In the genomic region with DNA sequence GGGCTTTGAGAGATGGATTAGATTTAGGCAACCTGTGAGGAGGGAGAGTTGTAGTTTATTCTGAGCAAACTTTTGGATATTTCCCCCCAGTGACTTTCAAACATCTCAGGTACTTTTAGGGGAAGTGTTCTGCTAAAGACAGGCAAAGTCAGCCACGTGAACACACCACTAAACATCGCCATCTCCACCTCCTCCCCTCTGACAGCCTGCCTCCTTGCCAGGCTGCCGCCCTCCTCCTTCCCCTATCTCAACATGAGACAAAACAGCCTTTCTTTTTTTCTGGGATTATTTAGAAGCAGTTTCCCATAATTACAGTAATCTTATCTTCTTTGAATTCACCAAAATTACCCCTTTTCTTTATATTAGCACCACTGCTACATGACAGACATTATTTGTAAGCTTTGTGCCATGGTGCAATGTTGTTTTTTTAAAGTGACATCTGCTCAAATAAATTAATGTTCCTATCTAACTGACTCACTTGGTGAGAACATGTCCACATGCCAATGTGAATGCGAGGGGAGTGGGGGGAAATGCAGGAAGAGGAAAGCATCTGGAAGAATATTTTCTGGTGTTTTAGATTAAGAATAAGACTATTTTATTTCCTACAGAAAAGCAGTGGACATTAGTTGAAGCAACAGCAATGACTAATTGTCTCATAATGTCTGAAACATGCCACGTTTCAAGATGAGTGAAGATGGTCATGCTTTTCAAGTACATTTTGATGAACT, we compare ENCODE assay signal across 33 cellular contexts.
DNase-seq lines count a peak whose midpoint lies in the region; ATAC-seq and TF ChIP-seq lines count a peak whose summit lies in the region.
"Had no signal": no experiment of that assay in that cellular context is flagged by ENCODE, and none has a peak within 500 bp of the region (broad histone marks: within the 10 kb centered on the region; RNA-seq: fewer than 3 reads in every experiment).

No MANE protein-coding gene starts in this region.

- H3K4me3 ChIP-seq in cardiac fibroblast (replicated peaks in 1 of 2; ENCODE audit: low read depth in 2 of 2, low read length in 2 of 2) (no peak overlapping the region), mesenchymal stem cell (ENCODE audit: insufficient read depth in 1 of 2, low read depth in 1 of 2, low read length in 2 of 2) (no peak overlapping the region)
- H3K4me3 ChIP-seq: A549, mucosa of descending colon, psoas muscle, sigmoid colon, upper lobe of left lung had no signal

- H3K27me3 Mint-ChIP-seq in effector memory CD8-positive, alpha-beta T cell = peaks cover 22 to 43% of the 10 kb centered on the region in 2 donors

- H3K18ac ChIP-seq in mesenchymal stem cell (ENCODE audit: low read depth in 1 of 2, low read length in 2 of 2) = no peak overlapping the region

- peaks cover 2% of the 10 kb centered on the region for H3K4me1 ChIP-seq in mesenchymal stem cell (ENCODE audit: control insufficient read depth, insufficient read depth, low read depth, low read length)
- H3K4me1 ChIP-seq: A549, psoas muscle, sigmoid colon, upper lobe of left lung had no signal

- no peak overlapping the region for H2AK5ac ChIP-seq in mesenchymal stem cell (ENCODE audit: low read length, severe bottlenecking)

- H3K4me3 Mint-ChIP-seq in effector memory CD8-positive, alpha-beta T cell = no peak overlapping the region
- H3K4me3 Mint-ChIP-seq: activated CD4-positive, alpha-beta T cell treated with anti-CD3 and anti-CD28 coated beads, Interleukin-2, amount 10 ng/mL, durations not matched to agents 7 days and 5 days; activated naive CD8-positive, alpha-beta T cell treated with anti-CD3 and anti-CD28 coated beads for 36 hours; activated T-cell treated with anti-CD3 and anti-CD28 coated beads, Interleukin-2, amount 50 U/mL, for 24 hours; central memory CD8-positive, alpha-beta T cell; dendritic cell treated with granulocyte-macrophage colony-stimulating factor and Interleukin-4, amounts not matched to agents 40 ng/mL and 50 ng/mL, for 4 days; natural killer cell treated with Interleukin-12 subunit alpha and Interleukin-12 subunit beta and Interleukin-15 and Interleukin-18, amount 100 ng/mL, for 72 hours; WTC11 had no signal

- H2BK12ac ChIP-seq in mesenchymal stem cell (ENCODE audit: low read length in 2 of 2) = no peak overlapping the region

- TF ChIP-seq CTCF in cardiac fibroblast (IDR thresholded peaks at IDR 0.05; ENCODE audit: low read depth, low read length) = no peak

- H2BK120ac ChIP-seq in mesenchymal stem cell (ENCODE audit: low read depth, low read length) = no peak overlapping the region

- H3K36me3 ChIP-seq in mesenchymal stem cell (ENCODE audit: control insufficient read depth in 1 of 2, insufficient read depth in 2 of 2, low read depth in 1 of 2, low read length in 2 of 2) = no peaks in the 10 kb centered on the region
- H3K36me3 ChIP-seq: sigmoid colon, upper lobe of left lung had no signal

- no peaks in the 10 kb centered on the region for H3K79me1 ChIP-seq in mesenchymal stem cell (replicated peaks; ENCODE audit: low read length, poor library complexity, severe bottlenecking)

- no peak overlapping the region for H4K91ac ChIP-seq in mesenchymal stem cell (ENCODE audit: low read length)

- H2BK15ac ChIP-seq in mesenchymal stem cell (ENCODE audit: low read depth, poor library complexity, severe bottlenecking) = no peak overlapping the region

- no peak overlapping the region for H3K27ac Mint-ChIP-seq in effector memory CD8-positive, alpha-beta T cell
- H3K27ac Mint-ChIP-seq: activated CD4-positive, alpha-beta T cell treated with anti-CD3 and anti-CD28 coated beads, Interleukin-2, amount 10 ng/mL, durations not matched to agents 7 days and 5 days; activated naive CD8-positive, alpha-beta T cell treated with anti-CD3 and anti-CD28 coated beads for 36 hours; activated T-cell treated with anti-CD3 and anti-CD28 coated beads, Interleukin-2, amount 50 U/mL, for 24 hours; CD4-positive, CD25-positive, alpha-beta regulatory T cell; dendritic cell treated with granulocyte-macrophage colony-stimulating factor and Interleukin-4, amounts not matched to agents 40 ng/mL and 50 ng/mL, for 4 days; natural killer cell treated with Interleukin-12 subunit alpha and Interleukin-12 subunit beta and Interleukin-15 and Interleukin-18, amount 100 ng/mL, for 72 hours; WTC11 had no signal

- no peak overlapping the region for H3K27ac ChIP-seq in mesenchymal stem cell (ENCODE audit: low read length, poor library complexity, severe bottlenecking)
- H3K27ac ChIP-seq: A549, psoas muscle, sigmoid colon, upper lobe of left lung had no signal

- no peak overlapping the region for H2BK5ac ChIP-seq in mesenchymal stem cell (ENCODE audit: low read depth, low read length, poor library complexity, severe bottlenecking)

- no peaks in the 10 kb centered on the region for H3K4me1 Mint-ChIP-seq in effector memory CD8-positive, alpha-beta T cell (ENCODE audit: low read depth in 2 of 2)
- H3K4me1 Mint-ChIP-seq: activated CD4-positive, alpha-beta T cell treated with anti-CD3 and anti-CD28 coated beads, Interleukin-2, amount 10 ng/mL, durations not matched to agents 7 days and 5 days; activated naive CD8-positive, alpha-beta T cell treated with anti-CD3 and anti-CD28 coated beads for 36 hours; CD4-positive, CD25-positive, alpha-beta regulatory T cell; central memory CD8-positive, alpha-beta T cell had no signal

- no peak overlapping the region for H3K9ac ChIP-seq in mesenchymal stem cell (ENCODE audit: low read length)
- H3K9ac ChIP-seq: SK-N-SH had no signal

- H4K8ac ChIP-seq in mesenchymal stem cell (ENCODE audit: low read length) = no peak overlapping the region

- H3K36me3 Mint-ChIP-seq in effector memory CD8-positive, alpha-beta T cell (ENCODE audit: insufficient read depth) = no peaks in the 10 kb centered on the region
- H3K36me3 Mint-ChIP-seq: CD4-positive, CD25-positive, alpha-beta regulatory T cell; natural killer cell treated with Interleukin-12 subunit alpha and Interleukin-12 subunit beta and Interleukin-15 and Interleukin-18, amount 100 ng/mL, for 72 hours; WTC11 had no signal

- no peaks in the 10 kb centered on the region for H3K27me3 ChIP-seq in mesenchymal stem cell (ENCODE audit: control insufficient read depth in 1 of 2, insufficient read depth in 1 of 2, low read length in 2 of 2)
- H3K27me3 ChIP-seq: sigmoid colon, upper lobe of left lung had no signal

- H2AFZ ChIP-seq in mesenchymal stem cell (ENCODE audit: low read depth, low read length) = no peak overlapping the region

- WGBS in mesenchymal stem cell = 78% methylated on average over 4 of the region's 5 CpGs

- no peak overlapping the region for H3K4me2 ChIP-seq in mesenchymal stem cell (ENCODE audit: low read length, poor library complexity, severe bottlenecking)
- H3K4me2 ChIP-seq: A549, SK-N-SH had no signal

- ATAC-seq in HG02798 (IDR thresholded peaks at IDR 0.05; ENCODE audit: poor library complexity, unreplicated experiment) = no peak
- no peak for ATAC-seq in effector memory CD8-positive, alpha-beta T cell (replicated peaks)
- ATAC-seq: A549; natural killer cell treated with Interleukin-12 subunit alpha and Interleukin-12 subunit beta and Interleukin-15 and Interleukin-18, amount 100 ng/mL, for 72 hours; psoas muscle; Right ventricle myocardium inferior; WTC11 had no signal

- peak; percentile 23 for DNase-seq in COR-L47 (lab: John Stamatoyannopoulos, UW)
- DNase-seq in NCI-H1694 treated with DMSO at 0.1 percent for 48 hours (lab: John Stamatoyannopoulos, UW) = peak; percentile 72
- DNase-seq in cardiac fibroblast (ENCODE audit: low read depth in 2 of 2) = peak; percentile 29 to 44
- peak; percentile 7 for DNase-seq in mesenchymal stem cell
- no peak for DNase-seq in dermis blood vessel endothelial cell
- DNase-seq in effector memory CD8-positive, alpha-beta T cell = no peak
- DNase-seq in GM19240 (ENCODE audit: insufficient read length, low spot score) = no peak
- DNase-seq: activated CD4-positive, alpha-beta T cell treated with anti-CD3 and anti-CD28 coated beads, Interleukin-2, amount 10 ng/mL, durations not matched to agents 7 days and 5 days; activated gamma-delta T cell; activated naive CD8-positive, alpha-beta T cell treated with anti-CD3 and anti-CD28 coated beads for 36 hours; activated T-cell treated with anti-CD3 and anti-CD28 coated beads, Interleukin-2, amount 50 U/mL, for 24 hours; CD4-positive, CD25-positive, alpha-beta regulatory T cell; DND-41; GF-D8; hippocampal formation; KG1; left cardiac atrium; MM.1S; mucosa of descending colon; NCI-H2081 treated with DMSO at 0.1 percent for 48 hours; occipital lobe; psoas muscle; sigmoid colon; SK-N-SH; stimulated activated CD4-positive, alpha-beta T cell treated with anti-CD3 and anti-CD28 coated beads, Interleukin-4, amount 100 ng/mL, for 4 hours; upper lobe of left lung had no signal

- H3K14ac ChIP-seq in mesenchymal stem cell (ENCODE audit: low read length in 2 of 2) = no peak overlapping the region

- peaks cover 0 to 2% of the 10 kb centered on the region in 2 donors for H3K9me3 Mint-ChIP-seq in effector memory CD8-positive, alpha-beta T cell
- H3K9me3 Mint-ChIP-seq: activated CD4-positive, alpha-beta T cell treated with anti-CD3 and anti-CD28 coated beads, Interleukin-2, amount 10 ng/mL, durations not matched to agents 7 days and 5 days; activated T-cell treated with anti-CD3 and anti-CD28 coated beads, Interleukin-2, amount 50 U/mL, for 24 hours; central memory CD8-positive, alpha-beta T cell; dendritic cell treated with granulocyte-macrophage colony-stimulating factor and Interleukin-4, amounts not matched to agents 40 ng/mL and 50 ng/mL, for 4 days; natural killer cell treated with Interleukin-12 subunit alpha and Interleukin-12 subunit beta and Interleukin-15 and Interleukin-18, amount 100 ng/mL, for 72 hours had no signal

- no peak overlapping the region for H3K23ac ChIP-seq in mesenchymal stem cell (ENCODE audit: low read length in 2 of 2)

- H3K4ac ChIP-seq in mesenchymal stem cell (ENCODE audit: low read depth in 1 of 2, low read length in 2 of 2) = no peak overlapping the region

- H3K9me3 ChIP-seq in mesenchymal stem cell (ENCODE audit: control insufficient read depth, low read length) = no peaks in the 10 kb centered on the region
- H3K9me3 ChIP-seq: A549, mucosa of descending colon, psoas muscle, sigmoid colon, SK-N-SH, upper lobe of left lung had no signal

Comparison
In these comparisons a context has a peak if more than half of its experiments do, and no peak if none do; other contexts are left out.
1. DNase-seq: peak in COR-L47 (single experiment), NCI-H1694 treated with DMSO at 0.1 percent for 48 hours (single experiment), cardiac fibroblast (2 of 2) and mesenchymal stem cell (single experiment); none in dermis blood vessel endothelial cell (single experiment), effector memory CD8-positive, alpha-beta T cell (0 of 3) and GM19240 (single experiment).